ENCODE assay signal across 34 cellular contexts in the genomic region with DNA sequence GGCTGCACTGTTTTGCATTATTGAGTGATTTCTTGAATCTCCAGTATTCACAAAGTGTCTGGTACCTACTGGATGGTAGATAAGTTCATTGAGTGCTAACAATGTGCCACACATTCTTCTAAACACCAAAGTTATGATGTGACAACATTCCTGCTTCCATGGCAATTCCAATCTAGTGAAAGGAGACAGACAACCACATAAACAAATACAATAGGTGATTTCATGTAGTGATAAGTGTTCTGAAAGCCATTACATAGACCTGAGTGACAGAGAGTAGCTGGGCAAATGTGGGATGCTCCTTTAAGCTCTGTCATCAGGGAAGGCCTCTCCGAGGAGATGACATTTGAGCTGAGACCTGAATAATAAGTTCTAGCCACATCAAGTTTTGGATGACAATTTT.
DNase-seq lines count a peak whose midpoint lies in the region; ATAC-seq, FAIRE-seq and TF ChIP-seq lines count a peak whose summit lies in the region.
"Had no signal": no experiment of that assay in that cellular context is flagged by ENCODE, and none has a peak within 500 bp of the region (broad histone marks: within the 10 kb centered on the region; RNA-seq: fewer than 3 reads in every experiment).

No MANE protein-coding gene starts in this region.

- H3K4me3 ChIP-seq in neural cell (ENCODE audit: low read length) (peak overlapping the region; percentile 2), pancreas (no peak overlapping the region)
- H3K4me3 ChIP-seq: A549; BLaER1; BLaER1 treated with 17β-estradiol and CSF1 and Interleukin-3, amounts not matched to agents 10 nM and 100 nM had no signal

- no peak overlapping the region for H3K4me3 Mint-ChIP-seq in brain
- no peak overlapping the region for H3K4me3 Mint-ChIP-seq in neural crest cell
- H3K4me3 Mint-ChIP-seq: B cell; CD14-positive monocyte; CD4-positive, alpha-beta memory T cell; CD4-positive, alpha-beta T cell; CD4-positive, CD25-positive, alpha-beta regulatory T cell; CD8-positive, alpha-beta memory T cell; CD8-positive, alpha-beta T cell had no signal

- no peaks in the 10 kb centered on the region for H3K9me2 ChIP-seq in neural cell (ENCODE audit: insufficient read depth, low read length)

- H3K9ac ChIP-seq in neural cell (ENCODE audit: low read length), result no peak overlapping the region
- H3K9ac ChIP-seq: BLaER1; BLaER1 treated with 17β-estradiol and CSF1 and Interleukin-3, amounts not matched to agents 10 nM and 100 nM had no signal

- H3K4me1 Mint-ChIP-seq in brain (peaks cover 48% of the 10 kb centered on the region), neural crest cell (peaks cover 49% of the 10 kb centered on the region)
- H3K4me1 Mint-ChIP-seq: B cell; CD14-positive monocyte; CD4-positive, alpha-beta memory T cell; CD4-positive, CD25-positive, alpha-beta regulatory T cell; CD8-positive, alpha-beta memory T cell had no signal

- TF ChIP-seq CTCF in brain (conservative IDR thresholded peaks at IDR 0.05) (no peak), neural cell (IDR thresholded peaks at IDR 0.05; ENCODE audit: poor library complexity, severe bottlenecking) (no peak), neural crest cell (conservative IDR thresholded peaks at IDR 0.05) (no peak), pancreas (IDR thresholded peaks at IDR 0.05) (no peak)

- DNase-seq in neural crest cell (ENCODE audit: low read depth, low spot score) (no peak), DMS53 treated with DMSO at 0.1 percent for 48 hours (lab: John Stamatoyannopoulos, UW; ENCODE audit: unreplicated experiment) (no peak), left lobe of liver (ENCODE audit: low spot score) (no peak), pancreas (no peak)
- DNase-seq: 8988T; ACHN; AML-193; BE2C; C1 segment of cervical spinal cord; Caco-2; Calu3; CD4-positive, alpha-beta memory T cell; CD4-positive, alpha-beta T cell; CD4-positive, CD25-positive, alpha-beta regulatory T cell; CD8-positive, alpha-beta memory T cell; CD8-positive, alpha-beta T cell; COR-L47; DMS 273 treated with DMSO at 0.1 percent for 48 hours; DMS153; DMS53; DMS79 treated with DMSO at 0.1 percent for 48 hours; DND-41; EL had no signal

- TF ChIP-seq EP300 in neural cell (conservative IDR thresholded peaks at IDR 0.05; ENCODE audit: poor library complexity, severe bottlenecking), result peak; percentile 95

- no peaks in the 10 kb centered on the region for H3K9me3 ChIP-seq in neural cell (ENCODE audit: low read length)
- H3K9me3 ChIP-seq in pancreas, result no peaks in the 10 kb centered on the region
- H3K9me3 ChIP-seq: A549; BE2C; BLaER1; BLaER1 treated with 17β-estradiol and CSF1 and Interleukin-3, amounts not matched to agents 10 nM and 100 nM; Caco-2 had no signal

- H3K4me1 ChIP-seq in pancreas, result peaks cover 0 to 4% (median 0%) of the 10 kb centered on the region in 3 donors
- H3K4me1 ChIP-seq: A549; BE2C; BLaER1; BLaER1 treated with 17β-estradiol and CSF1 and Interleukin-3, amounts not matched to agents 10 nM and 100 nM; Caco-2 had no signal

- peak overlapping the region in 4 of 5 experiments; percentile 9 to 73 (median 56) for H3K27ac Mint-ChIP-seq in brain
- peak overlapping the region; percentile 23 for H3K27ac Mint-ChIP-seq in neural crest cell (ENCODE audit: unreplicated experiment)
- H3K27ac Mint-ChIP-seq: B cell; CD14-positive monocyte; CD4-positive, alpha-beta memory T cell; CD4-positive, alpha-beta T cell; CD4-positive, CD25-positive, alpha-beta regulatory T cell; CD8-positive, alpha-beta memory T cell; CD8-positive, alpha-beta T cell had no signal

- 81 to 82% methylated on average over 1 of the region's 1 CpG for WGBS in pancreas, 2 donors

- no peaks in the 10 kb centered on the region for H4K20me1 ChIP-seq in neural cell (ENCODE audit: insufficient read depth)
- H4K20me1 ChIP-seq: BLaER1; BLaER1 treated with 17β-estradiol and CSF1 and Interleukin-3, amounts not matched to agents 10 nM and 100 nM had no signal

- peaks cover 4% of the 10 kb centered on the region for H3K36me3 Mint-ChIP-seq in brain
- H3K36me3 Mint-ChIP-seq in neural crest cell (ENCODE audit: low read depth), result peaks cover 7% of the 10 kb centered on the region
- H3K36me3 Mint-ChIP-seq: CD14-positive monocyte; CD4-positive, alpha-beta memory T cell; CD4-positive, CD25-positive, alpha-beta regulatory T cell; CD8-positive, alpha-beta memory T cell; CD8-positive, alpha-beta T cell had no signal

- no peak overlapping the region for H2AFZ ChIP-seq in neural cell (ENCODE audit: low read depth, low read length)

- no peak for TF ChIP-seq RAD21 in neural cell (conservative IDR thresholded peaks at IDR 0.05)

- no peaks in the 10 kb centered on the region for H3K36me3 ChIP-seq in neural cell (ENCODE audit: insufficient read depth, low read length)
- no peaks in the 10 kb centered on the region for H3K36me3 ChIP-seq in pancreas
- H3K36me3 ChIP-seq: BE2C; BLaER1; BLaER1 treated with 17β-estradiol and CSF1 and Interleukin-3, amounts not matched to agents 10 nM and 100 nM had no signal

- H3K27ac ChIP-seq in neural cell (ENCODE audit: low read length) (peak overlapping the region; percentile 53), pancreas (no peak overlapping the region)
- H3K27ac ChIP-seq: 22Rv1; A549; BLaER1; BLaER1 treated with 17β-estradiol and CSF1 and Interleukin-3, amounts not matched to agents 10 nM and 100 nM; C4-2B had no signal

- FAIRE-seq in pancreas (lab: Jason Lieb, UNC), result no peak
- FAIRE-seq: A204.1, A549, D721Med had no signal

- H3K27me3 Mint-ChIP-seq in brain (no peaks in the 10 kb centered on the region), neural crest cell (ENCODE audit: low read depth) (no peaks in the 10 kb centered on the region)
- H3K27me3 Mint-ChIP-seq: B cell; CD4-positive, alpha-beta T cell had no signal

- no peaks in the 10 kb centered on the region for H3K79me2 ChIP-seq in neural cell (replicated peaks; ENCODE audit: insufficient read depth, low read length)

- no peaks in the 10 kb centered on the region for H3K27me3 ChIP-seq in neural cell (ENCODE audit: insufficient read depth, low read depth, low read length)
- H3K27me3 ChIP-seq in pancreas, result no peaks in the 10 kb centered on the region
- H3K27me3 ChIP-seq: BE2C; BLaER1; BLaER1 treated with 17β-estradiol and CSF1 and Interleukin-3, amounts not matched to agents 10 nM and 100 nM had no signal

- ATAC-seq in left lobe of liver, result no peak
- no peak for ATAC-seq in pancreas
- ATAC-seq: A549; CD8-positive, alpha-beta T cell had no signal

- H3F3A ChIP-seq in neural cell (ENCODE audit: insufficient read depth, low read length, poor library complexity, severe bottlenecking), result peaks cover 4% of the 10 kb centered on the region

- no peak overlapping the region for H3K4me2 ChIP-seq in neural cell (ENCODE audit: low read length)
- H3K4me2 ChIP-seq: A549; BLaER1; BLaER1 treated with 17β-estradiol and CSF1 and Interleukin-3, amounts not matched to agents 10 nM and 100 nM had no signal

- H3K9me3 Mint-ChIP-seq in brain, result peaks cover 0 to 2% (median 0%) of the 10 kb centered on the region in 5 experiments
- H3K9me3 Mint-ChIP-seq in neural crest cell, result peaks cover 3% of the 10 kb centered on the region
- H3K9me3 Mint-ChIP-seq: CD4-positive, alpha-beta T cell; CD8-positive, alpha-beta memory T cell; CD8-positive, alpha-beta T cell had no signal

- intact Hi-C loops in pancreas (cut with DNase I), result no loop called here

TF ChIP-seq in neural cell, 6 proteins besides CTCF, POLR2A, EP300 and RAD21:
- TF ChIP-seq, protein P1, sequence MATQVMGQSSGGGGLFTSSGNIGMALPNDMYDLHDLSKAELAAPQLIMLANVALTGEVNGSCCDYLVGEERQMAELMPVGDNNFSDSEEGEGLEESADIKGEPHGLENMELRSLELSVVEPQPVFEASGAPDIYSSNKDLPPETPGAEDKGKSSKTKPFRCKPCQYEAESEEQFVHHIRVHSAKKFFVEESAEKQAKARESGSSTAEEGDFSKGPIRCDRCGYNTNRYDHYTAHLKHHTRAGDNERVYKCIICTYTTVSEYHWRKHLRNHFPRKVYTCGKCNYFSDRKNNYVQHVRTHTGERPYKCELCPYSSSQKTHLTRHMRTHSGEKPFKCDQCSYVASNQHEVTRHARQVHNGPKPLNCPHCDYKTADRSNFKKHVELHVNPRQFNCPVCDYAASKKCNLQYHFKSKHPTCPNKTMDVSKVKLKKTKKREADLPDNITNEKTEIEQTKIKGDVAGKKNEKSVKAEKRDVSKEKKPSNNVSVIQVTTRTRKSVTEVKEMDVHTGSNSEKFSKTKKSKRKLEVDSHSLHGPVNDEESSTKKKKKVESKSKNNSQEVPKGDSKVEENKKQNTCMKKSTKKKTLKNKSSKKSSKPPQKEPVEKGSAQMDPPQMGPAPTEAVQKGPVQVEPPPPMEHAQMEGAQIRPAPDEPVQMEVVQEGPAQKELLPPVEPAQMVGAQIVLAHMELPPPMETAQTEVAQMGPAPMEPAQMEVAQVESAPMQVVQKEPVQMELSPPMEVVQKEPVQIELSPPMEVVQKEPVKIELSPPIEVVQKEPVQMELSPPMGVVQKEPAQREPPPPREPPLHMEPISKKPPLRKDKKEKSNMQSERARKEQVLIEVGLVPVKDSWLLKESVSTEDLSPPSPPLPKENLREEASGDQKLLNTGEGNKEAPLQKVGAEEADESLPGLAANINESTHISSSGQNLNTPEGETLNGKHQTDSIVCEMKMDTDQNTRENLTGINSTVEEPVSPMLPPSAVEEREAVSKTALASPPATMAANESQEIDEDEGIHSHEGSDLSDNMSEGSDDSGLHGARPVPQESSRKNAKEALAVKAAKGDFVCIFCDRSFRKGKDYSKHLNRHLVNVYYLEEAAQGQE (IDR thresholded peaks at IDR 0.05; ENCODE audit: borderline replicate concordance), result no peak
- TF ChIP-seq POLR2AphosphoS5 (IDR thresholded peaks at IDR 0.05) (peak; percentile 75), TAF1 (IDR thresholded peaks at IDR 0.05; ENCODE audit: low read depth) (no peak)
TF ChIP-seq in neural cell: peak in this region for 1.
